1 cellular context compared by ENCODE assay signal in genomic region chr1:167722870-167723251, GRCh38.
TF ChIP-seq lines count a peak whose summit lies in the region.

No MANE protein-coding gene starts in this region.

TF ChIP-seq in SK-N-SH, 30 proteins besides CTCF, POLR2A, EP300 and RAD21 (continued from another document):
- TF ChIP-seq ZBTB33 (IDR thresholded peaks at IDR 0.05; ENCODE audit: borderline replicate concordance, low read depth) (no peak), TEAD4 (IDR thresholded peaks at IDR 0.05; ENCODE audit: borderline replicate concordance, insufficient read depth) (no peak)
